ENCODE assay signal across 8 cellular contexts in the genomic region with DNA sequence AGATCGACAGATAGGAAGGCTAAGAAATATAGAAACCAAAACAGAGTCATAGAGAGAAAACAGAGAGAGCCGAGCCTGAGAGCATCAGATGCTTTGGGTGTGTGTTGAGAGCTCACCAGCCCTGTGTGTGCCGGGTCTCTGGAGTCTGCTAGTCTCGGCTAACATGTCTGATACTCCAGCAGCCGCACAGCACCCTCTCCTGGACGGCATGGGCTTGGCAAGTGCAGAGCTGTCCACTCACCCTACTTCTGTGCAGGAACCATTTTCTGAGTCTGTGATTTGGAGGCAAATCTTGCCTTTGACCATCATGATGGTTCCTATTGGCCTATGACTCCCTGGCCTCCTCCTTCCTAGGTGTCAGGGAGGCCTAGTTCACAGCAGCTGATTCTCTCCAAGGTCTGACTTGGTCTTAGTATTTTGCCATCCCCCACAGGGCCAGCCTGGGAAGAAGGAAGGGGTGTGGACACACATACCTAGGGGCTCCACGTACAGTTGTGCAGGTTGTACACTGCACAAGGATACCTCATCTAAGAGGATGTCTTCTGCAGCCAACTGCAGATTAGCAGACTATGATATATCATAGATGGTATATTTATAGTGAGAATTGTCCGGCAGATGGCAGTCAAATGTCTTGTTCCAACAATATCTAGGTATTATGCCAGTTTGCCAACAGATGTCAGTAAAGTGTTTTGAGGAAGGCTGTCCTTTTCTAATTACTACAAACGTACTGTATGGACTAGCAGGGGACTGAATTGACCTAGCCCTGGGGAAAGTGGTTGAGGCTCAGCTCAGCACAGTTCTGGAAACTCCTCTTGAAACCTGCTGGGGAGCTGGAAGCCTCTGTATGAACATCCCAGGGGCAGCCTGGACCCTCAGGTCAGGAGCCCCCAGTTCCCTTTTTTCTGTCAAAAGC. TPM values are rescaled to one million over a fixed set of nuclear protein-coding genes. Genes with fewer than 3 reads are reported as not detected.
A peak's percentile ranks its signal among the peaks of the same experiment; 100 is the strongest.
DNase-seq lines count a peak whose midpoint lies in the region; ATAC-seq and TF ChIP-seq lines count a peak whose summit lies in the region.

No MANE protein-coding gene starts in this region.

- peaks cover 35% of the 10 kb centered on the region for H3K4me1 Mint-ChIP-seq in activated naive CD8-positive, alpha-beta T cell treated with anti-CD3 and anti-CD28 coated beads, Interleukin-2, amount 50 U/mL, for 24 hours

- no peaks in the 10 kb centered on the region for H3K9me3 Mint-ChIP-seq in activated naive CD8-positive, alpha-beta T cell treated with anti-CD3 and anti-CD28 coated beads, Interleukin-2, amount 50 U/mL, for 24 hours

- H3K27ac Mint-ChIP-seq in activated naive CD8-positive, alpha-beta T cell treated with anti-CD3 and anti-CD28 coated beads, Interleukin-2, amount 50 U/mL, for 24 hours = peak overlapping the region; percentile 46

- no peaks in the 10 kb centered on the region for H3K36me3 Mint-ChIP-seq in activated naive CD8-positive, alpha-beta T cell treated with anti-CD3 and anti-CD28 coated beads, Interleukin-2, amount 50 U/mL, for 24 hours (ENCODE audit: low read depth)

- no peaks in the 10 kb centered on the region for H3K27me3 Mint-ChIP-seq in activated naive CD8-positive, alpha-beta T cell treated with anti-CD3 and anti-CD28 coated beads, Interleukin-2, amount 50 U/mL, for 24 hours

- H3K9me3 ChIP-seq in left ventricle myocardium inferior (replicated peaks) = no peaks in the 10 kb centered on the region

- TF ChIP-seq CTCF in GM13976 (IDR thresholded peaks at IDR 0.05; ENCODE audit: borderline replicate concordance, control extremely low read depth, extremely low read depth, insufficient read depth, missing control alignments) (peak; percentile 93), left ventricle myocardium inferior (IDR thresholded peaks at IDR 0.05; ENCODE audit: borderline replicate concordance) (peak; percentile 88)

- H3K27ac ChIP-seq in left ventricle myocardium inferior (replicated peaks) = peak overlapping the region; percentile 60

- H3K4me1 ChIP-seq in left ventricle myocardium inferior = peaks cover 19% of the 10 kb centered on the region

- in situ Hi-C loops in GM13976 (cut with MboI; ENCODE audit: low sequenced_read_pairs, unreplicated experiment) = no loop called here

- DNase-seq in GM13976 (ENCODE audit: low spot score) (peak; percentile 90), NCI-H146 treated with DMSO at 0.1 percent for 48 hours (lab: John Stamatoyannopoulos, UW; ENCODE audit: unreplicated experiment) (peak; percentile 82), T follicular helper cell (ENCODE audit: low read depth) (peak; percentile 81), left ventricle myocardium inferior (peak; percentile 90), retina (peak; percentile 89), mesenteric fat pad (ENCODE audit: low spot score) (no peak)
- peak; percentile 91 for DNase-seq in activated naive CD8-positive, alpha-beta T cell treated with anti-CD3 and anti-CD28 coated beads, Interleukin-2, amount 50 U/mL, for 24 hours

- H3K4me3 ChIP-seq in left ventricle myocardium inferior = no peak overlapping the region

- H3K36me3 ChIP-seq in left ventricle myocardium inferior = no peaks in the 10 kb centered on the region

- no peak overlapping the region for H3K4me3 Mint-ChIP-seq in activated naive CD8-positive, alpha-beta T cell treated with anti-CD3 and anti-CD28 coated beads, Interleukin-2, amount 50 U/mL, for 24 hours

- no peaks in the 10 kb centered on the region for H3K27me3 ChIP-seq in left ventricle myocardium inferior (ENCODE audit: low read depth)

- ATAC-seq in HG02885 (IDR thresholded peaks at IDR 0.05; ENCODE audit: poor library complexity, unreplicated experiment) = peak; percentile 91
- ATAC-seq in activated naive CD8-positive, alpha-beta T cell treated with anti-CD3 and anti-CD28 coated beads, Interleukin-2, amount 50 U/mL, for 24 hours = peak; percentile 94

- intact Hi-C loops in left ventricle myocardium inferior (cut with micrococcal nuclease) = no loop called here

RNA-seq across cellular contexts. Expression of a gene that starts 13.0 kb away (rescaled TPM):
- total RNA-seq in left ventricle myocardium inferior = 6.0 TPM
- 32.6 TPM for total RNA-seq in mesenteric fat pad

RNA-seq across cellular contexts. Expression of a gene that starts 32.4 kb away (rescaled TPM):
- total RNA-seq in left ventricle myocardium inferior (162 TPM), mesenteric fat pad (169 TPM)
